In the genomic region with DNA sequence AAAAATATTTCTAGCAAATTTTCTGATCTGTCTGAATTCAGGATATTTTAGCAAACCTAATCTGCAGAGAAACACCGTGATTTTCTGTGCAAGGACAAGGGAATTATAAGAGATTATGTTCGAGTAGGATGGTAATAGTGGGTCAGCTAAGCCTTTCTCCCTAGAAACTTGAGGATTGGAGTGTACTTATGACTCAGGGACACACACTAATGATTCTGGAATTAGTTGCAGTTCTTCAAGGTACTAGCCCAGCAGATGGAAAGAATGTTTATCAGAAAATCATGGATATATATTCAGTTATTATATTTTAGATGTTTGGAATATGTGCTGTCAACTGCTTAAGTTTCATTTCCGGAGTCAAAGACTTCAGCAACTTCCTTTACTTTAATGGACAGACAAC, we compare ENCODE assay signal across 1 cellular context.
TF ChIP-seq lines count a peak whose summit lies in the region.

No MANE protein-coding gene starts in this region.

TF ChIP-seq in SK-N-SH treated with all-trans-retinoic acid at 6 μM for 48 hours, 23 proteins besides CTCF, POLR2A, EP300 and RAD21 (continued from another document):
- TF ChIP-seq TOX (CRISPR knock-in tag; IDR thresholded peaks at IDR 0.05; ENCODE audit: borderline replicate concordance) = no peak
- no peak for TF ChIP-seq ZNF70 (CRISPR knock-in tag; IDR thresholded peaks at IDR 0.05)
- no peak for TF ChIP-seq ZFP30 (CRISPR knock-in tag; IDR thresholded peaks at IDR 0.05)
- TF ChIP-seq, protein P1, sequence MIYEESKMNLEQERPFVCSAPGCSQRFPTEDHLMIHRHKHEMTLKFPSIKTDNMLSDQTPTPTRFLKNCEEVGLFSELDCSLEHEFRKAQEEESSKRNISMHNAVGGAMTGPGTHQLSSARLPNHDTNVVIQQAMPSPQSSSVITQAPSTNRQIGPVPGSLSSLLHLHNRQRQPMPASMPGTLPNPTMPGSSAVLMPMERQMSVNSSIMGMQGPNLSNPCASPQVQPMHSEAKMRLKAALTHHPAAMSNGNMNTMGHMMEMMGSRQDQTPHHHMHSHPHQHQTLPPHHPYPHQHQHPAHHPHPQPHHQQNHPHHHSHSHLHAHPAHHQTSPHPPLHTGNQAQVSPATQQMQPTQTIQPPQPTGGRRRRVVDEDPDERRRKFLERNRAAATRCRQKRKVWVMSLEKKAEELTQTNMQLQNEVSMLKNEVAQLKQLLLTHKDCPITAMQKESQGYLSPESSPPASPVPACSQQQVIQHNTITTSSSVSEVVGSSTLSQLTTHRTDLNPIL (CRISPR knock-in tag; IDR thresholded peaks at IDR 0.05; ENCODE audit: low read depth) = no peak
TF ChIP-seq in SK-N-SH treated with all-trans-retinoic acid at 6 μM for 48 hours: peak in this region for 0.
